In the genomic region with DNA sequence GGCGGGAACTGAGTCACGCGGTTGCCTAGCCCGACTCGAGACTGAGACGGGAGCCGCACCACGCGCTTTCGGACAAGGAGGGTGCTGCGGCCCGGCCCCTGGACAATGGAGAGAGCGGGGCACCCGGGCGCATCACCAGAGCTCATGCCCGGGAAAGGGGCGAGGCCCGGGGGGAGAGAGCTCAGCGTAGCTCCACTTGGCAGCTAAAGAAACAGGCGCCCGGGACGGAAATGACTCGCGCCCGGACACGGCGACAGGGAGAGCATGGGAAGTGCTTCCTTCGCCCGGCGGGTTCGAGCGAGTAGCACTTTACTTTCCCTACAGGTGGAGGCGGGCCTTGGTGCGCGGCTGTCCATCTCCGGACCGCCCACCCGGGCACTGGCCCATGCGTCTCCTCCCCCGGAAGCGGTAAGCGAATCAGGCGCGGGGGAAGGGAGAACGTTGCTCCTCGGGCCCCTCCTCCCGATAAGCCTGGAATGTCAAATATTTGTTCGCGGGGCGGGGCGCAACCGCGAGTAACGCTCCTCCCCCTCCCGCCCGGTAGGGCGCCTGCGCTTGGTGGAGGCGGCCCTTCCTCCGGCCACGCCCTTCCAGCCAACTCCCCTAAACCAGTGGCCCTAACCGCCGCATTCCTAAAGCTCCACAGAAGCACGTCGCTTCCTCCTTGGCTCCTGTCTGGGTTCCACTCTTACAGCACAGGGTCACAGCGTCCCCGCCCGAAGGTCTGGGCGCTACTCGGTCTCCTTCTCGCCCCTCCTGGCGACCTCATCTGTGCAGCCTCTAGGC, we compare ENCODE assay signal across 1 cellular context.
A peak's percentile ranks its signal among the peaks of the same experiment; 100 is the strongest.
TF ChIP-seq lines count a peak whose summit lies in the region.

No MANE protein-coding gene starts in this region.

TF ChIP-seq in HEK293, 187 proteins besides CTCF, POLR2A, EP300 and RAD21 (continued from another document and continues in another):
- TF ChIP-seq ZNF37A (tag by site-specific recombination; IDR thresholded peaks at IDR 0.05) (no peak), ZNF223 (tag by site-specific recombination; IDR thresholded peaks at IDR 0.05) (no peak), ZNF76 (tag by site-specific recombination; IDR thresholded peaks at IDR 0.05; ENCODE audit: borderline replicate concordance, low read depth) (0 out of 2 replicates have a peak, but pooled peaks have one; percentile 23), ZNF785 (tag by site-specific recombination; IDR thresholded peaks at IDR 0.05) (no peak), ZNF701 (tag by site-specific recombination; IDR thresholded peaks at IDR 0.05) (no peak), ZFP37 (tag by site-specific recombination; IDR thresholded peaks at IDR 0.05) (no peak), EGR2 (tag by site-specific recombination; IDR thresholded peaks at IDR 0.05; ENCODE audit: low read depth) (peak; percentile 88), ZNF747 (tag by site-specific recombination; IDR thresholded peaks at IDR 0.05) (no peak), FEZF1 (tag by site-specific recombination; IDR thresholded peaks at IDR 0.05) (peak; percentile 4), ZNF555 (tag by site-specific recombination; conservative IDR thresholded peaks at IDR 0.05) (no peak), ZNF626 (tag by site-specific recombination; IDR thresholded peaks at IDR 0.05) (no peak), ZNF426 (tag by site-specific recombination; IDR thresholded peaks at IDR 0.05) (no peak), REPIN1 (tag by site-specific recombination; IDR thresholded peaks at IDR 0.05; ENCODE audit: low read depth) (no peak), ZNF404 (tag by site-specific recombination; IDR thresholded peaks at IDR 0.05) (no peak), ZNF350 (tag by site-specific recombination; IDR thresholded peaks at IDR 0.05) (no peak), ZNF341 (tag by site-specific recombination; IDR thresholded peaks at IDR 0.05; ENCODE audit: low read depth) (peak; percentile 82), KLF10 (tag by site-specific recombination; IDR thresholded peaks at IDR 0.05) (peak; percentile 100), ZNF2 (tag by site-specific recombination; IDR thresholded peaks at IDR 0.05) (no peak), ZNF292 (tag by site-specific recombination; IDR thresholded peaks at IDR 0.05; ENCODE audit: borderline replicate concordance, low read depth) (no peak), ZNF394 (tag by site-specific recombination; IDR thresholded peaks at IDR 0.05; ENCODE audit: borderline replicate concordance) (peak; percentile 40; the same call in 1 of the 2 replicates), ZNF791 (tag by site-specific recombination; IDR thresholded peaks at IDR 0.05) (no peak), SCRT1 (tag by site-specific recombination; IDR thresholded peaks at IDR 0.05; ENCODE audit: borderline replicate concordance) (peak; percentile 91), ZNF514 (tag by site-specific recombination; IDR thresholded peaks at IDR 0.05) (no peak), ZNF416 (tag by site-specific recombination; IDR thresholded peaks at IDR 0.05) (no peak), ZSCAN23 (tag by site-specific recombination; IDR thresholded peaks at IDR 0.05) (no peak), ZNF792 (tag by site-specific recombination; IDR thresholded peaks at IDR 0.05) (no peak), ZNF660 (tag by site-specific recombination; IDR thresholded peaks at IDR 0.05) (0 out of 2 replicates have a peak, but pooled peaks have one; percentile 47), TRIM28 (IDR thresholded peaks at IDR 0.05; ENCODE audit: borderline replicate concordance, low read length) (peak; percentile 25; the same call in 1 of the 2 replicates), KLF8 (tag by site-specific recombination; IDR thresholded peaks at IDR 0.05) (peak; percentile 98)
- TF ChIP-seq, protein P1, sequence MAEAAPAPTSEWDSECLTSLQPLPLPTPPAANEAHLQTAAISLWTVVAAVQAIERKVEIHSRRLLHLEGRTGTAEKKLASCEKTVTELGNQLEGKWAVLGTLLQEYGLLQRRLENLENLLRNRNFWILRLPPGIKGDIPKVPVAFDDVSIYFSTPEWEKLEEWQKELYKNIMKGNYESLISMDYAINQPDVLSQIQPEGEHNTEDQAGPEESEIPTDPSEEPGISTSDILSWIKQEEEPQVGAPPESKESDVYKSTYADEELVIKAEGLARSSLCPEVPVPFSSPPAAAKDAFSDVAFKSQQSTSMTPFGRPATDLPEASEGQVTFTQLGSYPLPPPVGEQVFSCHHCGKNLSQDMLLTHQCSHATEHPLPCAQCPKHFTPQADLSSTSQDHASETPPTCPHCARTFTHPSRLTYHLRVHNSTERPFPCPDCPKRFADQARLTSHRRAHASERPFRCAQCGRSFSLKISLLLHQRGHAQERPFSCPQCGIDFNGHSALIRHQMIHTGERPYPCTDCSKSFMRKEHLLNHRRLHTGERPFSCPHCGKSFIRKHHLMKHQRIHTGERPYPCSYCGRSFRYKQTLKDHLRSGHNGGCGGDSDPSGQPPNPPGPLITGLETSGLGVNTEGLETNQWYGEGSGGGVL (tag by site-specific recombination; IDR thresholded peaks at IDR 0.05): no peak
- TF ChIP-seq, protein P2, sequence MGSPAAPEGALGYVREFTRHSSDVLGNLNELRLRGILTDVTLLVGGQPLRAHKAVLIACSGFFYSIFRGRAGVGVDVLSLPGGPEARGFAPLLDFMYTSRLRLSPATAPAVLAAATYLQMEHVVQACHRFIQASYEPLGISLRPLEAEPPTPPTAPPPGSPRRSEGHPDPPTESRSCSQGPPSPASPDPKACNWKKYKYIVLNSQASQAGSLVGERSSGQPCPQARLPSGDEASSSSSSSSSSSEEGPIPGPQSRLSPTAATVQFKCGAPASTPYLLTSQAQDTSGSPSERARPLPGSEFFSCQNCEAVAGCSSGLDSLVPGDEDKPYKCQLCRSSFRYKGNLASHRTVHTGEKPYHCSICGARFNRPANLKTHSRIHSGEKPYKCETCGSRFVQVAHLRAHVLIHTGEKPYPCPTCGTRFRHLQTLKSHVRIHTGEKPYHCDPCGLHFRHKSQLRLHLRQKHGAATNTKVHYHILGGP (tag by site-specific recombination; IDR thresholded peaks at IDR 0.05): no peak
- TF ChIP-seq, protein P3, sequence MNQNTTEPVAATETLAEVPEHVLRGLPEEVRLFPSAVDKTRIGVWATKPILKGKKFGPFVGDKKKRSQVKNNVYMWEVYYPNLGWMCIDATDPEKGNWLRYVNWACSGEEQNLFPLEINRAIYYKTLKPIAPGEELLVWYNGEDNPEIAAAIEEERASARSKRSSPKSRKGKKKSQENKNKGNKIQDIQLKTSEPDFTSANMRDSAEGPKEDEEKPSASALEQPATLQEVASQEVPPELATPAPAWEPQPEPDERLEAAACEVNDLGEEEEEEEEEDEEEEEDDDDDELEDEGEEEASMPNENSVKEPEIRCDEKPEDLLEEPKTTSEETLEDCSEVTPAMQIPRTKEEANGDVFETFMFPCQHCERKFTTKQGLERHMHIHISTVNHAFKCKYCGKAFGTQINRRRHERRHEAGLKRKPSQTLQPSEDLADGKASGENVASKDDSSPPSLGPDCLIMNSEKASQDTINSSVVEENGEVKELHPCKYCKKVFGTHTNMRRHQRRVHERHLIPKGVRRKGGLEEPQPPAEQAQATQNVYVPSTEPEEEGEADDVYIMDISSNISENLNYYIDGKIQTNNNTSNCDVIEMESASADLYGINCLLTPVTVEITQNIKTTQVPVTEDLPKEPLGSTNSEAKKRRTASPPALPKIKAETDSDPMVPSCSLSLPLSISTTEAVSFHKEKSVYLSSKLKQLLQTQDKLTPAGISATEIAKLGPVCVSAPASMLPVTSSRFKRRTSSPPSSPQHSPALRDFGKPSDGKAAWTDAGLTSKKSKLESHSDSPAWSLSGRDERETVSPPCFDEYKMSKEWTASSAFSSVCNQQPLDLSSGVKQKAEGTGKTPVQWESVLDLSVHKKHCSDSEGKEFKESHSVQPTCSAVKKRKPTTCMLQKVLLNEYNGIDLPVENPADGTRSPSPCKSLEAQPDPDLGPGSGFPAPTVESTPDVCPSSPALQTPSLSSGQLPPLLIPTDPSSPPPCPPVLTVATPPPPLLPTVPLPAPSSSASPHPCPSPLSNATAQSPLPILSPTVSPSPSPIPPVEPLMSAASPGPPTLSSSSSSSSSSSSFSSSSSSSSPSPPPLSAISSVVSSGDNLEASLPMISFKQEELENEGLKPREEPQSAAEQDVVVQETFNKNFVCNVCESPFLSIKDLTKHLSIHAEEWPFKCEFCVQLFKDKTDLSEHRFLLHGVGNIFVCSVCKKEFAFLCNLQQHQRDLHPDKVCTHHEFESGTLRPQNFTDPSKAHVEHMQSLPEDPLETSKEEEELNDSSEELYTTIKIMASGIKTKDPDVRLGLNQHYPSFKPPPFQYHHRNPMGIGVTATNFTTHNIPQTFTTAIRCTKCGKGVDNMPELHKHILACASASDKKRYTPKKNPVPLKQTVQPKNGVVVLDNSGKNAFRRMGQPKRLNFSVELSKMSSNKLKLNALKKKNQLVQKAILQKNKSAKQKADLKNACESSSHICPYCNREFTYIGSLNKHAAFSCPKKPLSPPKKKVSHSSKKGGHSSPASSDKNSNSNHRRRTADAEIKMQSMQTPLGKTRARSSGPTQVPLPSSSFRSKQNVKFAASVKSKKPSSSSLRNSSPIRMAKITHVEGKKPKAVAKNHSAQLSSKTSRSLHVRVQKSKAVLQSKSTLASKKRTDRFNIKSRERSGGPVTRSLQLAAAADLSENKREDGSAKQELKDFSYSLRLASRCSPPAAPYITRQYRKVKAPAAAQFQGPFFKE (tag by site-specific recombination; IDR thresholded peaks at IDR 0.05; ENCODE audit: borderline replicate concordance): no peak
- TF ChIP-seq, protein P4, sequence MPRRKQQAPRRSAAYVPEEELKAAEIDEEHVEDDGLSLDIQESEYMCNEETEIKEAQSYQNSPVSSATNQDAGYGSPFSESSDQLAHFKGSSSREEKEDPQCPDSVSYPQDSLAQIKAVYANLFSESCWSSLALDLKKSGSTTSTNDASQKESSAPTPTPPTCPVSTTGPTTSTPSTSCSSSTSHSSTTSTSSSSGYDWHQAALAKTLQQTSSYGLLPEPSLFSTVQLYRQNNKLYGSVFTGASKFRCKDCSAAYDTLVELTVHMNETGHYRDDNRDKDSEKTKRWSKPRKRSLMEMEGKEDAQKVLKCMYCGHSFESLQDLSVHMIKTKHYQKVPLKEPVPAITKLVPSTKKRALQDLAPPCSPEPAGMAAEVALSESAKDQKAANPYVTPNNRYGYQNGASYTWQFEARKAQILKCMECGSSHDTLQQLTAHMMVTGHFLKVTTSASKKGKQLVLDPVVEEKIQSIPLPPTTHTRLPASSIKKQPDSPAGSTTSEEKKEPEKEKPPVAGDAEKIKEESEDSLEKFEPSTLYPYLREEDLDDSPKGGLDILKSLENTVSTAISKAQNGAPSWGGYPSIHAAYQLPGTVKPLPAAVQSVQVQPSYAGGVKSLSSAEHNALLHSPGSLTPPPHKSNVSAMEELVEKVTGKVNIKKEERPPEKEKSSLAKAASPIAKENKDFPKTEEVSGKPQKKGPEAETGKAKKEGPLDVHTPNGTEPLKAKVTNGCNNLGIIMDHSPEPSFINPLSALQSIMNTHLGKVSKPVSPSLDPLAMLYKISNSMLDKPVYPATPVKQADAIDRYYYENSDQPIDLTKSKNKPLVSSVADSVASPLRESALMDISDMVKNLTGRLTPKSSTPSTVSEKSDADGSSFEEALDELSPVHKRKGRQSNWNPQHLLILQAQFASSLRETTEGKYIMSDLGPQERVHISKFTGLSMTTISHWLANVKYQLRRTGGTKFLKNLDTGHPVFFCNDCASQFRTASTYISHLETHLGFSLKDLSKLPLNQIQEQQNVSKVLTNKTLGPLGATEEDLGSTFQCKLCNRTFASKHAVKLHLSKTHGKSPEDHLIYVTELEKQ (tag by site-specific recombination; IDR thresholded peaks at IDR 0.05; ENCODE audit: borderline replicate concordance): no peak
- TF ChIP-seq, protein P5, sequence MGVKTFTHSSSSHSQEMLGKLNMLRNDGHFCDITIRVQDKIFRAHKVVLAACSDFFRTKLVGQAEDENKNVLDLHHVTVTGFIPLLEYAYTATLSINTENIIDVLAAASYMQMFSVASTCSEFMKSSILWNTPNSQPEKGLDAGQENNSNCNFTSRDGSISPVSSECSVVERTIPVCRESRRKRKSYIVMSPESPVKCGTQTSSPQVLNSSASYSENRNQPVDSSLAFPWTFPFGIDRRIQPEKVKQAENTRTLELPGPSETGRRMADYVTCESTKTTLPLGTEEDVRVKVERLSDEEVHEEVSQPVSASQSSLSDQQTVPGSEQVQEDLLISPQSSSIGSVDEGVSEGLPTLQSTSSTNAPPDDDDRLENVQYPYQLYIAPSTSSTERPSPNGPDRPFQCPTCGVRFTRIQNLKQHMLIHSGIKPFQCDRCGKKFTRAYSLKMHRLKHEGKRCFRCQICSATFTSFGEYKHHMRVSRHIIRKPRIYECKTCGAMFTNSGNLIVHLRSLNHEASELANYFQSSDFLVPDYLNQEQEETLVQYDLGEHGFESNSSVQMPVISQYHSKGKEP (tag by site-specific recombination; IDR thresholded peaks at IDR 0.05): no peak
- TF ChIP-seq, protein P6, sequence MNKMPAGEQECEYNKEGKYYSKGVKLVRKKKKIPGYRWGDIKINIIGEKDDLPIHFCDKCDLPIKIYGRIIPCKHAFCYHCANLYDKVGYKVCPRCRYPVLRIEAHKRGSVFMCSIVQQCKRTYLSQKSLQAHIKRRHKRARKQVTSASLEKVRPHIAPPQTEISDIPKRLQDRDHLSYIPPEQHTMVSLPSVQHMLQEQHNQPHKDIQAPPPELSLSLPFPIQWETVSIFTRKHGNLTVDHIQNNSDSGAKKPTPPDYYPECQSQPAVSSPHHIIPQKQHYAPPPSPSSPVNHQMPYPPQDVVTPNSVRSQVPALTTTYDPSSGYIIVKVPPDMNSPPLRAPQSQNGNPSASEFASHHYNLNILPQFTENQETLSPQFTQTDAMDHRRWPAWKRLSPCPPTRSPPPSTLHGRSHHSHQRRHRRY (tag by site-specific recombination; IDR thresholded peaks at IDR 0.05): no peak
- TF ChIP-seq, protein P7, sequence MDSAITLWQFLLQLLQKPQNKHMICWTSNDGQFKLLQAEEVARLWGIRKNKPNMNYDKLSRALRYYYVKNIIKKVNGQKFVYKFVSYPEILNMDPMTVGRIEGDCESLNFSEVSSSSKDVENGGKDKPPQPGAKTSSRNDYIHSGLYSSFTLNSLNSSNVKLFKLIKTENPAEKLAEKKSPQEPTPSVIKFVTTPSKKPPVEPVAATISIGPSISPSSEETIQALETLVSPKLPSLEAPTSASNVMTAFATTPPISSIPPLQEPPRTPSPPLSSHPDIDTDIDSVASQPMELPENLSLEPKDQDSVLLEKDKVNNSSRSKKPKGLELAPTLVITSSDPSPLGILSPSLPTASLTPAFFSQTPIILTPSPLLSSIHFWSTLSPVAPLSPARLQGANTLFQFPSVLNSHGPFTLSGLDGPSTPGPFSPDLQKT (IDR thresholded peaks at IDR 0.05; ENCODE audit: borderline replicate concordance, low read depth, low read length): no peak; the same call in 1 of the 2 replicates
- TF ChIP-seq, protein P8, sequence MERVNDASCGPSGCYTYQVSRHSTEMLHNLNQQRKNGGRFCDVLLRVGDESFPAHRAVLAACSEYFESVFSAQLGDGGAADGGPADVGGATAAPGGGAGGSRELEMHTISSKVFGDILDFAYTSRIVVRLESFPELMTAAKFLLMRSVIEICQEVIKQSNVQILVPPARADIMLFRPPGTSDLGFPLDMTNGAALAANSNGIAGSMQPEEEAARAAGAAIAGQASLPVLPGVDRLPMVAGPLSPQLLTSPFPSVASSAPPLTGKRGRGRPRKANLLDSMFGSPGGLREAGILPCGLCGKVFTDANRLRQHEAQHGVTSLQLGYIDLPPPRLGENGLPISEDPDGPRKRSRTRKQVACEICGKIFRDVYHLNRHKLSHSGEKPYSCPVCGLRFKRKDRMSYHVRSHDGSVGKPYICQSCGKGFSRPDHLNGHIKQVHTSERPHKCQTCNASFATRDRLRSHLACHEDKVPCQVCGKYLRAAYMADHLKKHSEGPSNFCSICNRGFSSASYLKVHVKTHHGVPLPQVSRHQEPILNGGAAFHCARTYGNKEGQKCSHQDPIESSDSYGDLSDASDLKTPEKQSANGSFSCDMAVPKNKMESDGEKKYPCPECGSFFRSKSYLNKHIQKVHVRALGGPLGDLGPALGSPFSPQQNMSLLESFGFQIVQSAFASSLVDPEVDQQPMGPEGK (tag by site-specific recombination; IDR thresholded peaks at IDR 0.05): peak; percentile 85; the same call in 1 of the 2 replicates
